In genomic region chr9:34957492-34958410, GRCh38 we compare ENCODE assay signal across 1 cellular context.
A peak's percentile ranks its signal among the peaks of the same experiment; 100 is the strongest.
TF ChIP-seq lines count a peak whose summit lies in the region.

Gene PHF24, plus strand, starts transcription at chr9:34958285. Its CDS starts 13,014 bp downstream, at chr9:34971299.

TF ChIP-seq in HEK293, 187 proteins besides CTCF, POLR2A, EP300 and RAD21 (continued from another document and continues in another):
- TF ChIP-seq ZNF2 (tag by site-specific recombination; IDR thresholded peaks at IDR 0.05) (no peak), ZSCAN23 (tag by site-specific recombination; IDR thresholded peaks at IDR 0.05) (no peak), ZNF416 (tag by site-specific recombination; IDR thresholded peaks at IDR 0.05) (no peak), ZNF514 (tag by site-specific recombination; IDR thresholded peaks at IDR 0.05) (no peak), ZNF837 (tag by site-specific recombination; IDR thresholded peaks at IDR 0.05) (no peak), ZNF335 (tag by site-specific recombination; conservative IDR thresholded peaks at IDR 0.05) (peak; percentile 45; the same call in 1 of the 2 replicates), ZNF510 (tag by site-specific recombination; IDR thresholded peaks at IDR 0.05; ENCODE audit: insufficient replicate concordance) (no peak), ZNF292 (tag by site-specific recombination; IDR thresholded peaks at IDR 0.05; ENCODE audit: borderline replicate concordance, low read depth) (no peak), ZNF174 (tag by site-specific recombination; IDR thresholded peaks at IDR 0.05) (no peak), ZNF677 (tag by site-specific recombination; IDR thresholded peaks at IDR 0.05) (no peak), ZNF169 (tag by site-specific recombination; IDR thresholded peaks at IDR 0.05) (no peak), KLF8 (tag by site-specific recombination; IDR thresholded peaks at IDR 0.05) (0 out of 2 replicates have a peak, but pooled peaks have one; percentile 23), ZNF548 (tag by site-specific recombination; IDR thresholded peaks at IDR 0.05) (no peak), BCL11A (tag by site-specific recombination; IDR thresholded peaks at IDR 0.05; ENCODE audit: low read depth) (no peak), KLF9 (tag by site-specific recombination; IDR thresholded peaks at IDR 0.05; ENCODE audit: low read depth) (no peak), ZNF157 (tag by site-specific recombination; IDR thresholded peaks at IDR 0.05) (no peak), ZSCAN16 (tag by site-specific recombination; IDR thresholded peaks at IDR 0.05) (no peak), ELK4 (IDR thresholded peaks at IDR 0.05; ENCODE audit: borderline replicate concordance, low read depth, low read length) (no peak), ZNF112 (tag by site-specific recombination; IDR thresholded peaks at IDR 0.05) (no peak), MYNN (tag by site-specific recombination; IDR thresholded peaks at IDR 0.05; ENCODE audit: borderline replicate concordance) (no peak), ZBTB7A (tag by site-specific recombination; IDR thresholded peaks at IDR 0.05; ENCODE audit: low read depth) (no peak), ZNF610 (tag by site-specific recombination; IDR thresholded peaks at IDR 0.05; ENCODE audit: borderline replicate concordance) (no peak), SCRT1 (tag by site-specific recombination; IDR thresholded peaks at IDR 0.05; ENCODE audit: borderline replicate concordance) (no peak), KLF17 (tag by site-specific recombination; IDR thresholded peaks at IDR 0.05) (no peak), ZNF791 (tag by site-specific recombination; IDR thresholded peaks at IDR 0.05) (no peak), ZNF768 (tag by site-specific recombination; IDR thresholded peaks at IDR 0.05) (no peak), ZNF777 (tag by site-specific recombination; IDR thresholded peaks at IDR 0.05; ENCODE audit: borderline replicate concordance) (no peak), ZNF776 (tag by site-specific recombination; IDR thresholded peaks at IDR 0.05; ENCODE audit: borderline replicate concordance) (no peak), ZNF10 (tag by site-specific recombination; IDR thresholded peaks at IDR 0.05) (no peak), IKZF3 (tag by site-specific recombination; IDR thresholded peaks at IDR 0.05) (no peak), MEIS1 (CRISPR knock-in tag; IDR thresholded peaks at IDR 0.05; ENCODE audit: borderline replicate concordance) (no peak), ZNF843 (tag by site-specific recombination; IDR thresholded peaks at IDR 0.05) (no peak), PATZ1 (tag by site-specific recombination; IDR thresholded peaks at IDR 0.05) (peak; percentile 45; the same call in 1 of the 2 replicates)
- TF ChIP-seq, protein P1, sequence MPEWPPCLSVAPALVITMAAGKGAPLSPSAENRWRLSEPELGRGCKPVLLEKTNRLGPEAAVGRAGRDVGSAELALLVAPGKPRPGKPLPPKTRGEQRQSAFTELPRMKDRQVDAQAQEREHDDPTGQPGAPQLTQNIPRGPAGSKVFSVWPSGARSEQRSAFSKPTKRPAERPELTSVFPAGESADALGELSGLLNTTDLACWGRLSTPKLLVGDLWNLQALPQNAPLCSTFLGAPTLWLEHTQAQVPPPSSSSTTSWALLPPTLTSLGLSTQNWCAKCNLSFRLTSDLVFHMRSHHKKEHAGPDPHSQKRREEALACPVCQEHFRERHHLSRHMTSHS (tag by site-specific recombination; IDR thresholded peaks at IDR 0.05): no peak
- TF ChIP-seq, protein P2, sequence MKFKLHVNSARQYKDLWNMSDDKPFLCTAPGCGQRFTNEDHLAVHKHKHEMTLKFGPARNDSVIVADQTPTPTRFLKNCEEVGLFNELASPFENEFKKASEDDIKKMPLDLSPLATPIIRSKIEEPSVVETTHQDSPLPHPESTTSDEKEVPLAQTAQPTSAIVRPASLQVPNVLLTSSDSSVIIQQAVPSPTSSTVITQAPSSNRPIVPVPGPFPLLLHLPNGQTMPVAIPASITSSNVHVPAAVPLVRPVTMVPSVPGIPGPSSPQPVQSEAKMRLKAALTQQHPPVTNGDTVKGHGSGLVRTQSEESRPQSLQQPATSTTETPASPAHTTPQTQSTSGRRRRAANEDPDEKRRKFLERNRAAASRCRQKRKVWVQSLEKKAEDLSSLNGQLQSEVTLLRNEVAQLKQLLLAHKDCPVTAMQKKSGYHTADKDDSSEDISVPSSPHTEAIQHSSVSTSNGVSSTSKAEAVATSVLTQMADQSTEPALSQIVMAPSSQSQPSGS (tag by site-specific recombination; IDR thresholded peaks at IDR 0.05; ENCODE audit: low read depth): no peak
- TF ChIP-seq, protein P3, sequence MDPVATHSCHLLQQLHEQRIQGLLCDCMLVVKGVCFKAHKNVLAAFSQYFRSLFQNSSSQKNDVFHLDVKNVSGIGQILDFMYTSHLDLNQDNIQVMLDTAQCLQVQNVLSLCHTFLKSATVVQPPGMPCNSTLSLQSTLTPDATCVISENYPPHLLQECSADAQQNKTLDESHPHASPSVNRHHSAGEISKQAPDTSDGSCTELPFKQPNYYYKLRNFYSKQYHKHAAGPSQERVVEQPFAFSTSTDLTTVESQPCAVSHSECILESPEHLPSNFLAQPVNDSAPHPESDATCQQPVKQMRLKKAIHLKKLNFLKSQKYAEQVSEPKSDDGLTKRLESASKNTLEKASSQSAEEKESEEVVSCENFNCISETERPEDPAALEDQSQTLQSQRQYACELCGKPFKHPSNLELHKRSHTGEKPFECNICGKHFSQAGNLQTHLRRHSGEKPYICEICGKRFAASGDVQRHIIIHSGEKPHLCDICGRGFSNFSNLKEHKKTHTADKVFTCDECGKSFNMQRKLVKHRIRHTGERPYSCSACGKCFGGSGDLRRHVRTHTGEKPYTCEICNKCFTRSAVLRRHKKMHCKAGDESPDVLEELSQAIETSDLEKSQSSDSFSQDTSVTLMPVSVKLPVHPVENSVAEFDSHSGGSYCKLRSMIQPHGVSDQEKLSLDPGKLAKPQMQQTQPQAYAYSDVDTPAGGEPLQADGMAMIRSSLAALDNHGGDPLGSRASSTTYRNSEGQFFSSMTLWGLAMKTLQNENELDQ (tag by site-specific recombination; IDR thresholded peaks at IDR 0.05; ENCODE audit: low read depth): no peak
- TF ChIP-seq, protein P4, sequence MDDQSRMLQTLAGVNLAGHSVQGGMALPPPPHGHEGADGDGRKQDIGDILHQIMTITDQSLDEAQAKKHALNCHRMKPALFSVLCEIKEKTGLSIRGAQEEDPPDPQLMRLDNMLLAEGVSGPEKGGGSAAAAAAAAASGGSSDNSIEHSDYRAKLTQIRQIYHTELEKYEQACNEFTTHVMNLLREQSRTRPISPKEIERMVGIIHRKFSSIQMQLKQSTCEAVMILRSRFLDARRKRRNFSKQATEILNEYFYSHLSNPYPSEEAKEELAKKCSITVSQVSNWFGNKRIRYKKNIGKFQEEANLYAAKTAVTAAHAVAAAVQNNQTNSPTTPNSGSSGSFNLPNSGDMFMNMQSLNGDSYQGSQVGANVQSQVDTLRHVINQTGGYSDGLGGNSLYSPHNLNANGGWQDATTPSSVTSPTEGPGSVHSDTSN (CRISPR knock-in tag; IDR thresholded peaks at IDR 0.05): no peak
- TF ChIP-seq, protein P5, sequence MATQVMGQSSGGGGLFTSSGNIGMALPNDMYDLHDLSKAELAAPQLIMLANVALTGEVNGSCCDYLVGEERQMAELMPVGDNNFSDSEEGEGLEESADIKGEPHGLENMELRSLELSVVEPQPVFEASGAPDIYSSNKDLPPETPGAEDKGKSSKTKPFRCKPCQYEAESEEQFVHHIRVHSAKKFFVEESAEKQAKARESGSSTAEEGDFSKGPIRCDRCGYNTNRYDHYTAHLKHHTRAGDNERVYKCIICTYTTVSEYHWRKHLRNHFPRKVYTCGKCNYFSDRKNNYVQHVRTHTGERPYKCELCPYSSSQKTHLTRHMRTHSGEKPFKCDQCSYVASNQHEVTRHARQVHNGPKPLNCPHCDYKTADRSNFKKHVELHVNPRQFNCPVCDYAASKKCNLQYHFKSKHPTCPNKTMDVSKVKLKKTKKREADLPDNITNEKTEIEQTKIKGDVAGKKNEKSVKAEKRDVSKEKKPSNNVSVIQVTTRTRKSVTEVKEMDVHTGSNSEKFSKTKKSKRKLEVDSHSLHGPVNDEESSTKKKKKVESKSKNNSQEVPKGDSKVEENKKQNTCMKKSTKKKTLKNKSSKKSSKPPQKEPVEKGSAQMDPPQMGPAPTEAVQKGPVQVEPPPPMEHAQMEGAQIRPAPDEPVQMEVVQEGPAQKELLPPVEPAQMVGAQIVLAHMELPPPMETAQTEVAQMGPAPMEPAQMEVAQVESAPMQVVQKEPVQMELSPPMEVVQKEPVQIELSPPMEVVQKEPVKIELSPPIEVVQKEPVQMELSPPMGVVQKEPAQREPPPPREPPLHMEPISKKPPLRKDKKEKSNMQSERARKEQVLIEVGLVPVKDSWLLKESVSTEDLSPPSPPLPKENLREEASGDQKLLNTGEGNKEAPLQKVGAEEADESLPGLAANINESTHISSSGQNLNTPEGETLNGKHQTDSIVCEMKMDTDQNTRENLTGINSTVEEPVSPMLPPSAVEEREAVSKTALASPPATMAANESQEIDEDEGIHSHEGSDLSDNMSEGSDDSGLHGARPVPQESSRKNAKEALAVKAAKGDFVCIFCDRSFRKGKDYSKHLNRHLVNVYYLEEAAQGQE (tag by site-specific recombination; IDR thresholded peaks at IDR 0.05): no peak
- TF ChIP-seq, protein P6, sequence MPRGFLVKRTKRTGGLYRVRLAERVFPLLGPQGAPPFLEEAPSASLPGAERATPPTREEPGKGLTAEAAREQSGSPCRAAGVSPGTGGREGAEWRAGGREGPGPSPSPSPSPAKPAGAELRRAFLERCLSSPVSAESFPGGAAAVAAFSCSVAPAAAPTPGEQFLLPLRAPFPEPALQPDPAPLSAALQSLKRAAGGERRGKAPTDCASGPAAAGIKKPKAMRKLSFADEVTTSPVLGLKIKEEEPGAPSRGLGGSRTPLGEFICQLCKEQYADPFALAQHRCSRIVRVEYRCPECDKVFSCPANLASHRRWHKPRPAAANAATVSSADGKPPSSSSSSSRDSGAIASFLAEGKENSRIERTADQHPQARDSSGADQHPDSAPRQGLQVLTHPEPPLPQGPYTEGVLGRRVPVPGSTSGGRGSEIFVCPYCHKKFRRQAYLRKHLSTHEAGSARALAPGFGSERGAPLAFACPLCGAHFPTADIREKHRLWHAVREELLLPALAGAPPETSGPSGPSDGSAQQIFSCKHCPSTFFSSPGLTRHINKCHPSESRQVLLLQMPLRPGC (tag by site-specific recombination; IDR thresholded peaks at IDR 0.05): no peak
- TF ChIP-seq, protein P7, sequence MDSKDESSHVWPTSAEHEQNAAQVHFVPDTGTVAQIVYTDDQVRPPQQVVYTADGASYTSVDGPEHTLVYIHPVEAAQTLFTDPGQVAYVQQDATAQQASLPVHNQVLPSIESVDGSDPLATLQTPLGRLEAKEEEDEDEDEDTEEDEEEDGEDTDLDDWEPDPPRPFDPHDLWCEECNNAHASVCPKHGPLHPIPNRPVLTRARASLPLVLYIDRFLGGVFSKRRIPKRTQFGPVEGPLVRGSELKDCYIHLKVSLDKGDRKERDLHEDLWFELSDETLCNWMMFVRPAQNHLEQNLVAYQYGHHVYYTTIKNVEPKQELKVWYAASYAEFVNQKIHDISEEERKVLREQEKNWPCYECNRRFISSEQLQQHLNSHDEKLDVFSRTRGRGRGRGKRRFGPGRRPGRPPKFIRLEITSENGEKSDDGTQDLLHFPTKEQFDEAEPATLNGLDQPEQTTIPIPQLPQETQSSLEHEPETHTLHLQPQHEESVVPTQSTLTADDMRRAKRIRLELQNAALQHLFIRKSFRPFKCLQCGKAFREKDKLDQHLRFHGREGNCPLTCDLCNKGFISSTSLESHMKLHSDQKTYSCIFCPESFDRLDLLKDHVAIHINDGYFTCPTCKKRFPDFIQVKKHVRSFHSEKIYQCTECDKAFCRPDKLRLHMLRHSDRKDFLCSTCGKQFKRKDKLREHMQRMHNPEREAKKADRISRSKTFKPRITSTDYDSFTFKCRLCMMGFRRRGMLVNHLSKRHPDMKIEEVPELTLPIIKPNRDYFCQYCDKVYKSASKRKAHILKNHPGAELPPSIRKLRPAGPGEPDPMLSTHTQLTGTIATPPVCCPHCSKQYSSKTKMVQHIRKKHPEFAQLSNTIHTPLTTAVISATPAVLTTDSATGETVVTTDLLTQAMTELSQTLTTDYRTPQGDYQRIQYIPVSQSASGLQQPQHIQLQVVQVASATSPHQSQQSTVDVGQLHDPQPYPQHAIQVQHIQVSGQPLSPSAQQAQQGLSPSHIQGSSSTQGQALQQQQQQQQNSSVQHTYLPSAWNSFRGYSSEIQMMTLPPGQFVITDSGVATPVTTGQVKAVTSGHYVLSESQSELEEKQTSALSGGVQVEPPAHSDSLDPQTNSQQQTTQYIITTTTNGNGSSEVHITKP (tag by site-specific recombination; IDR thresholded peaks at IDR 0.05): peak; percentile 40; the same call in 1 of the 2 replicates
